8 cellular contexts compared by ENCODE assay signal in the genomic region with DNA sequence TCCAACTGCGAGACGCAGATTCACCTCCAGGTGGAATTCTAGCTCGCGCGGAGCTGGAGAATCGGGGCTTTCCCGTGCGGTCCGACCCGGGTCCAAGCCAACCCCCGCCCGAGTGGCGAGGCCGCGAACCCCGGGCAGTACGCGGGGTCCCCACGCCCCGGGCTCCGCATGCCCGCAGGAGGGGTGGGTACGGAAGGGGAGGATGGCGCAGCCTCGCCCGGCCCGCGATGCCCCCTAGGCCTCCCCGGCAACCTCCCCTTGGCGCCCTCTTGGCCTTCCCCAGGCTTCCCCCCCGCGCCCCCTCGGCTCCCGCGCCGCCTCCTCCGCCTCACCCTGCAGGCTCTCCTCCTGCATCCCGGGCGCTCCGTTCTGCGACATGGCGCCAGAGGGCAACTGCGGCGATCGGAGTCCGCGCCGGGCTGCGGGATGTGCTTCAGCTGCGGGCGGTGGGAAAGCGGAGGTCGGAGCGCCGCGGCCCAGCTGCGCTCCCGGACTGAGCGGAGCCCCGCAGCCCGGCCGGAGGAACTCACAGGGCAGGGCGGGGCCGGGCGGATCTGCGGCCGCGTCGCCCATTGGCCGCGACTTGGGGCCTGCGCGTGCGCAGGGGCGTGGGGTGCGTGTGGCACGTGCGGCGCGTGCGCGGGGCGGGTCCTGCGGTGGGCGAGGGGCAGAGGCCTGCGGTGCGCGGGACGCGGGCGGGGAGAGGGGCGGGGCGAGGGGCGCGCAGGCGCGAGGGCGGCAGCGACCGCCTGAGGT. TPM values are rescaled to one million over a fixed set of nuclear protein-coding genes. Genes with fewer than 3 reads are reported as not detected.
DNase-seq lines count a peak whose midpoint lies in the region; ATAC-seq, FAIRE-seq and TF ChIP-seq lines count a peak whose summit lies in the region.

A gene with protein sequence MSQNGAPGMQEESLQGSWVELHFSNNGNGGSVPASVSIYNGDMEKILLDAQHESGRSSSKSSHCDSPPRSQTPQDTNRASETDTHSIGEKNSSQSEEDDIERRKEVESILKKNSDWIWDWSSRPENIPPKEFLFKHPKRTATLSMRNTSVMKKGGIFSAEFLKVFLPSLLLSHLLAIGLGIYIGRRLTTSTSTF (minus strand): TSS at position 495 of the 756 bp plus-strand sequence. CDS start 117 bp downstream, at position 378.

- H3K4me3 Mint-ChIP-seq in activated T-helper 2 cell treated with anti-CD3 and anti-CD28 coated beads, Interferon-gamma antibody, Interleukin-2, Interleukin-4, amounts not matched to agents 10 μg/mL and 5 μg/mL and 100 μg/mL, durations not matched to agents 14 hours and 24 hours and 36 hours (ENCODE audit: low read depth), result peak within 1 kb of the TSS; percentile 90
- peak within 1 kb of the TSS; percentile 83 for H3K4me3 Mint-ChIP-seq in natural killer cell

- peak within 1 kb of the TSS; percentile 83 for H3K9ac ChIP-seq in HUES6 (ENCODE audit: low read length)

- H3K27ac ChIP-seq in HUES6 (ENCODE audit: low read depth, low read length), result peak within 1 kb of the TSS; percentile 40; the same call in 1 of the 2 replicates

- peaks cover 40% of the 10 kb centered on the region for H3K4me1 Mint-ChIP-seq in activated T-helper 2 cell treated with anti-CD3 and anti-CD28 coated beads, Interferon-gamma antibody, Interleukin-2, Interleukin-4, amounts not matched to agents 10 μg/mL and 5 μg/mL and 100 μg/mL, durations not matched to agents 14 hours and 24 hours and 36 hours (ENCODE audit: low read depth)
- peaks cover 14 to 36% of the 10 kb centered on the region in 2 donors for H3K4me1 Mint-ChIP-seq in natural killer cell

- peaks cover 19% of the 10 kb centered on the region for H3K9me3 ChIP-seq in HUES6 (ENCODE audit: control insufficient read depth, insufficient read depth, low read depth, low read length)

- ATAC-seq in GM21423 (IDR thresholded peaks at IDR 0.05; ENCODE audit: unreplicated experiment) (peak; percentile 82), natural killer cell (peak; percentile 87 to 91 (median 90))

- intact Hi-C loops in activated T-helper 2 cell treated with anti-CD3 and anti-CD28 coated beads, Interferon-gamma antibody, Interleukin-2, Interleukin-4, amounts not matched to agents 10 μg/mL and 5 μg/mL and 100 μg/mL, durations not matched to agents 14 hours and 24 hours and 36 hours (cut with micrococcal nuclease), result loop anchor here (1.0 kb wide), 2 partner anchors 9 to 81 kb away; no protein-coding TSS in a partner anchor
- intact Hi-C loops in natural killer cell (cut with micrococcal nuclease), result loop anchor here (2.0 kb wide), 1 partner anchor 85 kb away; no protein-coding TSS in a partner anchor

- peaks cover 10% of the 10 kb centered on the region for H3K36me3 ChIP-seq in HUES6 (ENCODE audit: control insufficient read depth, insufficient read depth, low read length)

- TF ChIP-seq CTCF in fibroblast of mammary gland (conservative IDR thresholded peaks at IDR 0.05; ENCODE audit: control insufficient read depth, insufficient read depth, low read depth, low read length) (no peak), natural killer cell (IDR thresholded peaks at IDR 0.05) (no peak)

- H3K36me3 Mint-ChIP-seq in activated T-helper 2 cell treated with anti-CD3 and anti-CD28 coated beads, Interferon-gamma antibody, Interleukin-2, Interleukin-4, amounts not matched to agents 10 μg/mL and 5 μg/mL and 100 μg/mL, durations not matched to agents 14 hours and 24 hours and 36 hours (ENCODE audit: low read depth), result peaks cover 50% of the 10 kb centered on the region
- no peaks in the 10 kb centered on the region for H3K36me3 Mint-ChIP-seq in natural killer cell

- no peak for FAIRE-seq in RCC 7860 (lab: Jason Lieb, UNC)

- H3K9me3 Mint-ChIP-seq in activated T-helper 2 cell treated with anti-CD3 and anti-CD28 coated beads, Interferon-gamma antibody, Interleukin-2, Interleukin-4, amounts not matched to agents 10 μg/mL and 5 μg/mL and 100 μg/mL, durations not matched to agents 14 hours and 24 hours and 36 hours, result peaks cover 4% of the 10 kb centered on the region
- no peaks in the 10 kb centered on the region for H3K9me3 Mint-ChIP-seq in natural killer cell

- peak within 1 kb of the TSS; percentile 84 for H3K4me3 ChIP-seq in HUES6 (ENCODE audit: low read depth, low read length)
- peak within 1 kb of the TSS; percentile 82 for H3K4me3 ChIP-seq in fibroblast of mammary gland (ENCODE audit: control insufficient read depth, low read depth, low read length)

- H3K27me3 ChIP-seq in HUES6 (ENCODE audit: control insufficient read depth, insufficient read depth, low read length), result peaks cover 22% of the 10 kb centered on the region

- H3K27me3 Mint-ChIP-seq in activated T-helper 2 cell treated with anti-CD3 and anti-CD28 coated beads, Interferon-gamma antibody, Interleukin-2, Interleukin-4, amounts not matched to agents 10 μg/mL and 5 μg/mL and 100 μg/mL, durations not matched to agents 14 hours and 24 hours and 36 hours (ENCODE audit: low read depth), result peaks cover 12% of the 10 kb centered on the region
- no peaks in the 10 kb centered on the region for H3K27me3 Mint-ChIP-seq in natural killer cell (ENCODE audit: low read depth in 2 of 2)

- DNase-seq in DMS 273 treated with DMSO at 0.1 percent for 48 hours (lab: John Stamatoyannopoulos, UW), result peak; percentile 37
- DNase-seq in RCC 7860 (ENCODE audit: low spot score), result peak; percentile 79
- peak; percentile 90 for DNase-seq in activated T-helper 2 cell treated with anti-CD3 and anti-CD28 coated beads, Interferon-gamma antibody, Interleukin-2, Interleukin-4, amounts not matched to agents 10 μg/mL and 5 μg/mL and 100 μg/mL, durations not matched to agents 14 hours and 24 hours and 36 hours (ENCODE audit: low spot score)
- DNase-seq in fibroblast of mammary gland (ENCODE audit: low read depth), result peak; percentile 88
- peak; percentile 87 for DNase-seq in natural killer cell
- peak; percentile 85 to 94 (median 92) for DNase-seq in stimulated activated naive CD4-positive, alpha-beta T cell (lab: John Stamatoyannopoulos, UW)

- H3K4me1 ChIP-seq in HUES6 (ENCODE audit: control insufficient read depth, insufficient read depth, low read length), result peaks cover 26% of the 10 kb centered on the region

- H3K27ac Mint-ChIP-seq in activated T-helper 2 cell treated with anti-CD3 and anti-CD28 coated beads, Interferon-gamma antibody, Interleukin-2, Interleukin-4, amounts not matched to agents 10 μg/mL and 5 μg/mL and 100 μg/mL, durations not matched to agents 14 hours and 24 hours and 36 hours, result peak within 1 kb of the TSS; percentile 49
- H3K27ac Mint-ChIP-seq in natural killer cell, result peak within 1 kb of the TSS in 1 of 2 donors; percentile 81

RNA-seq across cellular contexts. Expression of the gene that starts here (rescaled TPM):
- total RNA-seq in activated T-helper 2 cell treated with anti-CD3 and anti-CD28 coated beads, Interferon-gamma antibody, Interleukin-2, Interleukin-4, amounts not matched to agents 10 μg/mL and 5 μg/mL and 100 μg/mL, durations not matched to agents 14 hours and 24 hours and 36 hours, result 93.3 and 99.0 TPM in 2 replicates
- 10 to 100 TPM in 2 of 3 donors, 1 to 10 TPM in 1; 9.9 to 12.9 (median 12.1) TPM for total RNA-seq in natural killer cell

Comparison
In these comparisons a context has a peak if more than half of its experiments do, and no peak if none do; other contexts are left out.
1. Peak in every context shown above with its lines: DNase-seq, ATAC-seq, H3K4me3 ChIP-seq and H3K27ac ChIP-seq.
2. DNase-seq: peak in every context shown above with its lines; median percentile 92 in stimulated activated naive CD4-positive, alpha-beta T cell; 90 in activated T-helper 2 cell treated with anti-CD3 and anti-CD28 coated beads, Interferon-gamma antibody, Interleukin-2, Interleukin-4, amounts not matched to agents 10 μg/mL and 5 μg/mL and 100 μg/mL, durations not matched to agents 14 hours and 24 hours and 36 hours; 88 in fibroblast of mammary gland; 87 in natural killer cell; 79 in RCC 7860; 37 in DMS 273 treated with DMSO at 0.1 percent for 48 hours.